11 cellular contexts compared by ENCODE assay signal in the genomic region with DNA sequence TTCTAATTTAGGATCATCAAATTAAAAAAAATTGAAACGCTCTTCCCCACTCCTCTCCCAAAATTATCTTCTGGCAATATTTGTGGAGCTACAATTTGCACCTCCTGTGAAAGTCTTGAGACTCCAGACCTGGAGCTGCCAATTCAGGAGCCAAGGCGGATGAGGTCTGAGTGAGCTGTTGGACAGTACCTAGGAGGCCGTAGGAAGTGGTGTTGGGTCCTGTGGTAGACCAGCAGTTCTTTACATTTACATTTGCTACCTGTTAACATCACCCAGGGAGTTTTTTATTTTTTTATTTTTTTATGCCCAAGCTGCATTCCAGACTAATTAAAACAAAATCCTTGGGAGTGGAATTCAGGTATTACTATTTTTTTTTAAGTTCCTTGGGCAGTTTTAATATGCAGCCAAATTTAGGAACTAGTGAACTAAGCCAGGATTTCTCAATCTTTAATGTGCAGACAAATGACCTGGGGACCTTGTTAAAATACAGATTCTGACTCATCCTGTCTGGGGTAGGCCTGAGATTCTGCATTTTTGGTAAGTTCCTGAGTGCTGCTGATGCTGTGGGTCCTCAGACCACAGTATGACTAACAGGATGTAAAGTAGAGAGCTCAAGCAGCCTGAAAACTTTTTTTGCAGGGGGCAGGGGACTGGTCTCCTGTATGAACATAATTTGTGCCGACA.
DNase-seq lines count a peak whose midpoint lies in the region; ATAC-seq and TF ChIP-seq lines count a peak whose summit lies in the region.
"Had no signal": no experiment of that assay in that cellular context is flagged by ENCODE, and none has a peak within 500 bp of the region (broad histone marks: within the 10 kb centered on the region; RNA-seq: fewer than 3 reads in every experiment).

No MANE protein-coding gene starts in this region.

- H3F3A ChIP-seq in GM23338 (replicated peaks; ENCODE audit: low read depth), result no peaks in the 10 kb centered on the region

- H3K27me3 ChIP-seq in ACC112 (ENCODE audit: insufficient read depth, low read length) (no peaks in the 10 kb centered on the region), GM23338 (ENCODE audit: insufficient read depth) (no peaks in the 10 kb centered on the region)

- H3K4me3 ChIP-seq in ACC112 (ENCODE audit: low read depth, low read length) (peak overlapping the region; percentile 61), GM23338 (no peak overlapping the region)

- no peak overlapping the region; the same call in 2 of the 3 replicates for H3K4me3 Mint-ChIP-seq in GM23338
- H3K4me3 Mint-ChIP-seq in T-helper 1 cell treated with Interleukin-12 subunit alpha and Interleukin-12 subunit beta and Interleukin-4 antibody, amounts not matched to agents 30 μg/mL and 1 μg/mL, for 36 hours, result no peak overlapping the region

- H3K36me3 ChIP-seq in ACC112 (ENCODE audit: insufficient read depth, low read length), result no peaks in the 10 kb centered on the region
- H3K36me3 ChIP-seq in GM23338 (ENCODE audit: insufficient read depth), result no peaks in the 10 kb centered on the region

- DNase-seq in GM23338 (ENCODE audit: low spot score) (peak; percentile 2), fibroblast of the conjunctiva (ENCODE audit: low read depth) (peak; percentile 39), iPS-NIHi11 (ENCODE audit: low spot score) (no peak), NCI-H510A (lab: John Stamatoyannopoulos, UW) (no peak)
- DNase-seq: activated CD4-positive, CD25-positive, alpha-beta regulatory T cell treated with anti-CD3 and anti-CD28 coated beads, Interleukin-2, amount 50 U/mL, for 72 hours; DMS53; midbrain had no signal

- H3K4me1 ChIP-seq in ACC112 (ENCODE audit: control insufficient read depth, insufficient read depth, low read length, unreplicated experiment), result peaks cover 26% of the 10 kb centered on the region
- H3K4me1 ChIP-seq in GM23338 (ENCODE audit: insufficient read depth), result peaks cover 24% of the 10 kb centered on the region; the same call in 1 of the 2 replicates

- H2AFZ ChIP-seq in ACC112 (ENCODE audit: low read length, unreplicated experiment) (peak overlapping the region; percentile 87), GM23338 (no peak overlapping the region)

- H3K27ac ChIP-seq in ACC112 (ENCODE audit: low read depth, low read length), result peak overlapping the region; percentile 75
- no peak overlapping the region for H3K27ac ChIP-seq in GM23338 (ENCODE audit: low read depth)

- peak overlapping the region; percentile 20 for H3K4me2 ChIP-seq in GM23338

- H3K9me2 ChIP-seq in GM23338 (ENCODE audit: insufficient read depth), result peaks cover 7% of the 10 kb centered on the region; the same call in 1 of the 2 replicates

- H3K79me2 ChIP-seq in ACC112 (ENCODE audit: control insufficient read depth, insufficient read depth, low read length, unreplicated experiment), result no peaks in the 10 kb centered on the region
- H3K79me2 ChIP-seq in GM23338 (replicated peaks; ENCODE audit: insufficient read depth), result no peaks in the 10 kb centered on the region

- peaks cover 2% of the 10 kb centered on the region for H3K27me3 Mint-ChIP-seq in GM23338 (ENCODE audit: insufficient read depth, low read depth, poor library complexity)
- H3K27me3 Mint-ChIP-seq in T-helper 1 cell treated with Interleukin-12 subunit alpha and Interleukin-12 subunit beta and Interleukin-4 antibody, amounts not matched to agents 30 μg/mL and 1 μg/mL, for 36 hours (ENCODE audit: low read depth), result no peaks in the 10 kb centered on the region

- no peaks in the 10 kb centered on the region for H3K9me3 Mint-ChIP-seq in GM23338
- H3K9me3 Mint-ChIP-seq in T-helper 1 cell treated with Interleukin-12 subunit alpha and Interleukin-12 subunit beta and Interleukin-4 antibody, amounts not matched to agents 30 μg/mL and 1 μg/mL, for 36 hours, result no peaks in the 10 kb centered on the region

- H3K27ac Mint-ChIP-seq in GM23338, result peak overlapping the region; percentile 64
- peak overlapping the region; percentile 12 for H3K27ac Mint-ChIP-seq in T-helper 1 cell treated with Interleukin-12 subunit alpha and Interleukin-12 subunit beta and Interleukin-4 antibody, amounts not matched to agents 30 μg/mL and 1 μg/mL, for 36 hours

- H3K36me3 Mint-ChIP-seq in GM23338 (ENCODE audit: low read depth), result no peaks in the 10 kb centered on the region
- no peaks in the 10 kb centered on the region for H3K36me3 Mint-ChIP-seq in T-helper 1 cell treated with Interleukin-12 subunit alpha and Interleukin-12 subunit beta and Interleukin-4 antibody, amounts not matched to agents 30 μg/mL and 1 μg/mL, for 36 hours (ENCODE audit: low read depth)

- ATAC-seq in GM23338 (peak; percentile 59), GM18520 (IDR thresholded peaks at IDR 0.05; ENCODE audit: unreplicated experiment) (no peak), HG03039 (IDR thresholded peaks at IDR 0.05; ENCODE audit: unreplicated experiment) (no peak)

- H3K4me1 Mint-ChIP-seq in GM23338, result peaks cover 23% of the 10 kb centered on the region
- H3K4me1 Mint-ChIP-seq in T-helper 1 cell treated with Interleukin-12 subunit alpha and Interleukin-12 subunit beta and Interleukin-4 antibody, amounts not matched to agents 30 μg/mL and 1 μg/mL, for 36 hours (ENCODE audit: low read depth), result peaks cover 25% of the 10 kb centered on the region

- no peaks in the 10 kb centered on the region for H4K20me1 ChIP-seq in GM23338 (replicated peaks; ENCODE audit: insufficient read depth)

- no peak for TF ChIP-seq CTCF in GM23338 (conservative IDR thresholded peaks at IDR 0.05; ENCODE audit: low read depth in 2 of 2)

TF ChIP-seq in GM23338, 12 proteins besides CTCF, POLR2A, EP300 and RAD21 (continues in another document):
- TF ChIP-seq EZH2phosphoT487 (IDR thresholded peaks at IDR 0.05; ENCODE audit: unreplicated experiment) (no peak), POLR2AphosphoS5 (IDR thresholded peaks at IDR 0.05; ENCODE audit: low read depth) (no peak), NANOG (IDR thresholded peaks at IDR 0.05; ENCODE audit: borderline replicate concordance) (no peak), ZNF462 (CRISPR knock-in tag; IDR thresholded peaks at IDR 0.05) (no peak), JUNB (IDR thresholded peaks at IDR 0.05; ENCODE audit: unreplicated experiment) (no peak)

Comparison
In these comparisons a context has a peak if more than half of its experiments do, and no peak if none do; other contexts are left out.
1. DNase-seq: peak in GM23338 (single experiment) and fibroblast of the conjunctiva (single experiment); none in iPS-NIHi11 (single experiment) and NCI-H510A (single experiment).